In the genomic region with DNA sequence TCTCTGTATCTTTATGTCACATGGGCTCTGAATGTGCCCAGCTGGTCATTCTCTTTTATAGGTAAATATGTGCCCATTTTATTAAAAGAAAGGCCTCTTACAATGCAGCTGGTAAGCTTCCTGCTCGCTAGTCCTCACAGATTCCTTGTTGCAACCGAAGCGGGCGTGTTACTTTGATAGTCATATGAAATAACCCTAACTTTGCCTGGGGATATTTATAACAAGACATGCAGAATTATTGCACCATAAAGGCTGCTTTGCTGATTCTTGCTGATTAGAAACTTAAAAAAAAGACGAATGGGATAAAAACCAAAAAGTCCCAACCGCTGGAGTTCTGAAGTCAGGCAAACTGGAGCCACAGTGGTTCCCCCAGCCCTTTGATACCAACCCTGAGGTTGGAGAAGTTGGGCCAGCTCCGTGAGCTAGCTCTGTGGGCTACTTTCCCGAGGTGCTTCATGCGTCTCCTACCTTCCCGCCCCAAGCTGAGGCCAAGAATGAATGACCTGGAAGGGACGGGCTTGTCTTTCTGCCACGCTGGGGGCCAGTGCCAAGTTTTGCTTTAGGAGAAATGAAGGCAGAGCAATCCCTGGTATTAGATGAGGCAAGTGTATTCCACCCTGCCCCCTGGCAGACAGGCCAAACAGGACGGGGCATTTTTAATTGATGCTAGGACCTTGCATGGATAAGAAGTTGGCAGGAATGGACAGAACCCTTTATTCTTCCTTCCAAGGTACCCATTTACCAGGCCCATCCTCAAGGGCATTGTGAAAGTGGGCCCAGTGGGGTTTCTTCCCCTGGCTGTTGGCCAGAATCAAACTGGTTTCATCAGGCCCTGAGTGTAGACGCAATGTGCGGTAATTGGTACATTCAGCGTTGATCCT, we compare ENCODE assay signal across 16 cellular contexts.
A peak's percentile ranks its signal among the peaks of the same experiment; 100 is the strongest.
DNase-seq lines count a peak whose midpoint lies in the region; ATAC-seq and TF ChIP-seq lines count a peak whose summit lies in the region.
"Had no signal": no experiment of that assay in that cellular context is flagged by ENCODE, and none has a peak within 500 bp of the region (broad histone marks: within the 10 kb centered on the region; RNA-seq: fewer than 3 reads in every experiment).

No MANE protein-coding gene starts in this region.

- CTCF ChIA-PET in A673 (lab: Charles Lee): no interaction called here

- H3K27me3 ChIP-seq in A673 (replicated peaks; ENCODE audit: insufficient read depth, low read depth, low read length, poor library complexity): no peaks in the 10 kb centered on the region
- H3K27me3 ChIP-seq in breast epithelium: no peaks in the 10 kb centered on the region
- H3K27me3 ChIP-seq: SJCRH30 had no signal

- no peaks in the 10 kb centered on the region for H3K36me3 ChIP-seq in A673 (ENCODE audit: insufficient read depth, low read length, poor library complexity, severe bottlenecking)
- no peaks in the 10 kb centered on the region for H3K36me3 ChIP-seq in breast epithelium
- H3K36me3 ChIP-seq: HAP-1, SJCRH30 had no signal

- TF ChIP-seq POLR2A in breast epithelium (IDR thresholded peaks at IDR 0.05): no peak

- H3K27ac ChIP-seq in A673 (ENCODE audit: low read depth, low read length, poor library complexity, severe bottlenecking): no peak overlapping the region
- H3K27ac ChIP-seq in breast epithelium: peak overlapping the region; percentile 26 to 32
- H3K27ac ChIP-seq: SJCRH30 had no signal

- H3K9me3 ChIP-seq in A673 (ENCODE audit: low read depth, low read length, poor library complexity, severe bottlenecking): no peaks in the 10 kb centered on the region
- H3K9me3 ChIP-seq in breast epithelium: no peaks in the 10 kb centered on the region
- H3K9me3 ChIP-seq: HAP-1, SJCRH30 had no signal

- H3K4me1 ChIP-seq in A673 (ENCODE audit: insufficient read depth, low read length, poor library complexity, severe bottlenecking): no peaks in the 10 kb centered on the region
- H3K4me1 ChIP-seq in breast epithelium: no peaks in the 10 kb centered on the region
- H3K4me1 ChIP-seq: SJCRH30 had no signal

- BruUV-seq in A673 (replicated peaks; lab: Mats Ljungman, UMichigan): no TSS peak

- no peak for TF ChIP-seq CTCF in A673 (conservative IDR thresholded peaks at IDR 0.05; ENCODE audit: low read depth, low read length)
- no peak for TF ChIP-seq CTCF in breast epithelium (IDR thresholded peaks at IDR 0.05)

- DNase-seq in A673 (ENCODE audit: low spot score): peak; percentile 21
- peak; percentile 22 for DNase-seq in M059J (ENCODE audit: low read depth)
- DNase-seq in breast epithelium (ENCODE audit: low spot score in 2 of 2): no peak
- DNase-seq in fibroblast of gingiva (ENCODE audit: low read depth): peak; percentile 53
- no peak for DNase-seq in medulla oblongata (ENCODE audit: extremely low spot score)
- no peak for DNase-seq in pons (ENCODE audit: low spot score)
- no peak for DNase-seq in globus pallidus (ENCODE audit: low spot score)
- DNase-seq: COR-L47, NCI-H1436 treated with DMSO at 0.1 percent for 48 hours, NCI-H2081, NCI-H82, RPMI8226, SJCRH30 had no signal

- no peak for ATAC-seq in GM18868 (IDR thresholded peaks at IDR 0.05; ENCODE audit: unreplicated experiment)
- ATAC-seq: GM12878 had no signal

- POLR2A ChIA-PET in A673 (lab: Charles Lee; ENCODE audit: low non-redundant PET): interaction anchor here (0.6 kb wide), 1 partner anchor 361 kb away, joined by 4 read pairs; no protein-coding TSS in a partner anchor

- intact Hi-C loops in A673 (cut with micrococcal nuclease; ENCODE audit: unreplicated experiment): loop anchor here (10.0 kb wide), 1 partner anchor 597 kb away; no protein-coding TSS in a partner anchor
- intact Hi-C loops in breast epithelium (cut with DNase I; ENCODE audit: low total_unique reads): no loop called here

- no peak overlapping the region for H3K4me3 ChIP-seq in A673 (ENCODE audit: low read depth, low read length, poor library complexity, severe bottlenecking)
- no peak overlapping the region for H3K4me3 ChIP-seq in breast epithelium
- H3K4me3 ChIP-seq: GM12878, HAP-1, SJCRH30 had no signal

Comparison
In these comparisons a context has a peak if more than half of its experiments do, and no peak if none do; other contexts are left out.
1. DNase-seq: peak in A673 (single experiment), M059J (single experiment) and fibroblast of gingiva (single experiment); none in breast epithelium (0 of 2), medulla oblongata (single experiment), pons (single experiment) and globus pallidus (single experiment).